Comparison of ENCODE assay signal across 8 cellular contexts in the genomic region with DNA sequence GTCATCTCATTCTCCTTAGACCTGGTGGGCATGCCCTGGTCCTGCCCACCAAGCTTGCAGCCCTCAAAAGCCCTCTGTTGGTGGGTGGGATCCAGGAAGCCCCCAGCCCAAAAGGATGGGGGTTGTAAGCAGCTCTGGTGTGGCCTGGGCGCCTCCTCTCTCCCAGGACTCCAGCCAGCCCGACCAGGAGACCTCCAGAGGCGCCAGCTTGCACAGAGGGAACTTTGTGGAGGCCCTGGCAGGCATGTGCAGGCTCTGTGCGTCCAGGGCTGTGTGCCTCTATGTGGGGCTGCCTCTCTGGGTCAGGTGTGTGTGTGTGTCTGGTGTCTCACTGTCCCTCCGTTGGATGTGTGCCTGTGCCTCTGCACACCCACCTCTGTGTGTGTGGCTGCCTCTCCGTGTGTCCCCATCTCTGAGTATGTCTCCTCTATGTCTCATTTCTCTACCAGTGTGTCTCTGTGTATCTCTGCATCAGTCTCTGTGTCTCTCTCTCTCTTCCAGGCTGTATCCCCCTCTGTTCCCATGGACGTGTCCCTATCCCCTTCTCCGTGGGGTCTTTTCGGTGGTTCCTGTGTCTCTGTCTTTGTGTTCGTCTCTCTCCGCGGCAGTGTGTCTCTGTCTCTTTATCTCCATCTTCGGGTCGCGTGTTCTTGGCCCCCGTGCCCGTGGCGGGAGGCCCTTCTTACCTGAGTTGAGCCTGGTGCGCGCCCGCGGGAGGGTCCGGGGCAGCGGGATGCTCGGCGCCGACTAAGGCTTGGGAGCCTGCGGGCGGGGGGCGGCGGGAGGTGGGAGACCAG. TPM values are rescaled to one million over a fixed set of nuclear protein-coding genes. Genes with fewer than 3 reads are reported as not detected.
DNase-seq lines count a peak whose midpoint lies in the region; ATAC-seq and TF ChIP-seq lines count a peak whose summit lies in the region.

No MANE protein-coding gene starts in this region.

- peaks cover 4% of the 10 kb centered on the region for H3K4me1 Mint-ChIP-seq in progenitor cell of endocrine pancreas (ENCODE audit: low read depth)

- peak overlapping the region in 2 of 4 experiments; percentile 27 to 40 for H3K4me3 ChIP-seq in fibroblast of lung (replicated peaks in 1 of 4; ENCODE audit: control extremely low read depth in 1 of 4, insufficient read depth in 1 of 4, low read depth in 3 of 4, low read length in 4 of 4)

- no peak overlapping the region for H3K9ac ChIP-seq in fibroblast of lung (ENCODE audit: insufficient read depth, low read length)

- H3K4me3 Mint-ChIP-seq in progenitor cell of endocrine pancreas (ENCODE audit: low read depth), result peak overlapping the region; percentile 70

- H3K4me2 ChIP-seq in fibroblast of lung (ENCODE audit: extremely low read depth, insufficient read depth, low read length), result peak overlapping the region; percentile 52

- H3K36me3 ChIP-seq in fibroblast of lung (ENCODE audit: control insufficient read depth, insufficient read depth, low read length), result no peaks in the 10 kb centered on the region

- H3K9me3 ChIP-seq in fibroblast of lung (ENCODE audit: control insufficient read depth, insufficient read depth, low read depth, low read length), result no peaks in the 10 kb centered on the region

- H2AFZ ChIP-seq in fibroblast of lung (ENCODE audit: low read length), result no peak overlapping the region

- H4K20me1 ChIP-seq in fibroblast of lung (ENCODE audit: control insufficient read depth, extremely low read depth, insufficient read depth, low read length), result no peaks in the 10 kb centered on the region

- H3K4me1 ChIP-seq in fibroblast of lung (ENCODE audit: control insufficient read depth, extremely low read depth, insufficient read depth, low read length), result no peaks in the 10 kb centered on the region

- no peak overlapping the region for H3K27ac Mint-ChIP-seq in progenitor cell of endocrine pancreas

- H3K9me3 Mint-ChIP-seq in progenitor cell of endocrine pancreas (ENCODE audit: low read depth), result no peaks in the 10 kb centered on the region

- peaks cover 56% of the 10 kb centered on the region for H3K27me3 Mint-ChIP-seq in progenitor cell of endocrine pancreas

- peaks cover 2% of the 10 kb centered on the region for H3K27me3 ChIP-seq in fibroblast of lung (ENCODE audit: control insufficient read depth, insufficient read depth, low read length)

- TF ChIP-seq CTCF in fibroblast of lung (conservative IDR thresholded peaks at IDR 0.05 in 1 of 2, IDR thresholded peaks at IDR 0.05 in 1 of 2; ENCODE audit: low read depth in 1 of 2, low read length in 2 of 2) (no peak), progenitor cell of endocrine pancreas (IDR thresholded peaks at IDR 0.05; ENCODE audit: unreplicated experiment) (no peak)

- H3K79me2 ChIP-seq in fibroblast of lung (ENCODE audit: control insufficient read depth, insufficient read depth, low read length), result no peaks in the 10 kb centered on the region

- DNase-seq in RKO (ENCODE audit: low spot score) (peak; percentile 11), fibroblast of lung (ENCODE audit: low read depth in 2 of 2) (no peak), progenitor cell of endocrine pancreas (ENCODE audit: low spot score, unreplicated experiment) (no peak), ACHN (no peak), iPS-NIHi11 (ENCODE audit: low spot score) (no peak)

- no peaks in the 10 kb centered on the region for H3K36me3 Mint-ChIP-seq in progenitor cell of endocrine pancreas (ENCODE audit: insufficient read depth)

- in situ Hi-C loops in ACHN (cut with HindIII; ENCODE audit: low pct_ligation_motif_present, low pct_unique_long_range_greater_than_20kb, low sequenced_read_pairs), result no loop called here

- no peak overlapping the region for H3K27ac ChIP-seq in fibroblast of lung (ENCODE audit: insufficient read depth, low read length)

- ATAC-seq in GM21390 (IDR thresholded peaks at IDR 0.05; ENCODE audit: unreplicated experiment) (peak; percentile 6), GM21360 (IDR thresholded peaks at IDR 0.05; ENCODE audit: unreplicated experiment) (no peak), HG03139 (IDR thresholded peaks at IDR 0.05; ENCODE audit: unreplicated experiment) (no peak)

RNA-seq across cellular contexts. Expression of a gene that starts 0.5 kb away (rescaled TPM):
- total RNA-seq in fibroblast of lung, result under 0.01 TPM in 1 of 2 replicates, not detected in the other
- polyA plus RNA-seq in fibroblast of lung, result 0.07 TPM in 1 of 2 replicates, not detected in the other
- polyA plus RNA-seq in fibroblast of lung (2012), result 0.21 TPM in 1 of 2 replicates, not detected in the other
- not detected in 2 replicates for polyA minus RNA-seq in fibroblast of lung (ENCODE audit: low replicate concordance)
- total RNA-seq in progenitor cell of endocrine pancreas, result 4.0 and 4.5 TPM in 2 replicates
